In the genomic region with DNA sequence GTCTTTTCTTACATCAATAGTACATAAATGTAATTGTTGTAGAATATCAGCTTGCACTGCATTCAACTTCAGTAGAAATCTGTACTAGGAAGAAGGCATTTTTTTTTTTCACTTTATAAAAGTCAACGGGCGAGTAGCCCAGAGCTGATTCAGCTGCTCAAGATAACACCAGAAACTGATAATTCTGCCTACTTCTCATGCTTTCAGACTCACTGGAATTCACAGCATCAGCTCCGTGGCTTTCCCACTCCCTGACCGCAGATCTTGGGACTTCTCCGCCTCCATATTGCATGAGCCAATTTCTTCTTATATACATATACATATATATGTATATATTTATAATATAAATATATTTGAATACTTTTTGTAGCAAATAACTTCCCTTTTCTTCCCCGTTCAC, we compare ENCODE assay signal across 13 cellular contexts.
A peak's percentile ranks its signal among the peaks of the same experiment; 100 is the strongest.
DNase-seq lines count a peak whose midpoint lies in the region; ATAC-seq and TF ChIP-seq lines count a peak whose summit lies in the region.
"Had no signal": no experiment of that assay in that cellular context is flagged by ENCODE, and none has a peak within 500 bp of the region (broad histone marks: within the 10 kb centered on the region; RNA-seq: fewer than 3 reads in every experiment).

No MANE protein-coding gene starts in this region.

- TF ChIP-seq CTCF in AG09309 (IDR thresholded peaks at IDR 0.05; ENCODE audit: control insufficient read depth, insufficient read depth, low read depth, low read length, missing control alignments) = no peak

- DNase-seq in AG09309 (ENCODE audit: low read depth) = peak; percentile 60
- peak; percentile 72 for DNase-seq in HS-27A (ENCODE audit: low read depth)
- peak; percentile 70 for DNase-seq in dedifferentiated amniotic fluid mesenchymal stem cell (ENCODE audit: extremely low spot score)
- DNase-seq in non-pigmented ciliary epithelial cell (ENCODE audit: low read depth) = peak; percentile 88
- no peak for DNase-seq in LoVo (ENCODE audit: low spot score)
- no peak for DNase-seq in mucosa of gallbladder (ENCODE audit: low spot score)
- no peak for DNase-seq in activated CD8-positive, alpha-beta memory T cell treated with anti-CD3 and anti-CD28 coated beads, Interleukin-2, amount 50 U/mL, for 4 hours
- DNase-seq: activated naive CD4-positive, alpha-beta T cell; KBM-7; NCI-H146; stimulated activated CD4-positive, alpha-beta T cell treated with anti-CD3 and anti-CD28 coated beads, Interleukin-4, amount 100 ng/mL, for 24 hours; stimulated activated naive CD4-positive, alpha-beta T cell had no signal

- ATAC-seq in HG02759 (IDR thresholded peaks at IDR 0.05; ENCODE audit: unreplicated experiment) = no peak

- H3K4me3 ChIP-seq in AG09309 (ENCODE audit: control insufficient read depth, low read depth, low read length) = no peak overlapping the region

Comparison
In these comparisons a context has a peak if more than half of its experiments do, and no peak if none do; other contexts are left out.
1. DNase-seq: peak in AG09309 (single experiment), HS-27A (single experiment), dedifferentiated amniotic fluid mesenchymal stem cell (single experiment) and non-pigmented ciliary epithelial cell (single experiment); none in LoVo (single experiment), mucosa of gallbladder (single experiment) and activated CD8-positive, alpha-beta memory T cell treated with anti-CD3 and anti-CD28 coated beads, Interleukin-2, amount 50 U/mL, for 4 hours (single experiment).